Comparison of ENCODE assay signal across 9 cellular contexts in genomic region chr9:91001146-91001611, GRCh38.
A peak's percentile ranks its signal among the peaks of the same experiment; 100 is the strongest.
DNase-seq lines count a peak whose midpoint lies in the region; ATAC-seq and TF ChIP-seq lines count a peak whose summit lies in the region.
"Had no signal": no experiment of that assay in that cellular context is flagged by ENCODE, and none has a peak within 500 bp of the region (broad histone marks: within the 10 kb centered on the region; RNA-seq: fewer than 3 reads in every experiment).

No MANE protein-coding gene starts in this region.

- H3K27ac Mint-ChIP-seq in activated CD8-positive, alpha-beta T cell treated with anti-CD3 and anti-CD28 coated beads for 36 hours, result no peak overlapping the region
- H3K27ac Mint-ChIP-seq in activated CD8-positive, alpha-beta T cell treated with anti-CD3 and anti-CD28 coated beads, Interleukin-2, amount 10 ng/mL, durations not matched to agents 7 days and 5 days, result no peak overlapping the region
- H3K27ac Mint-ChIP-seq in stimulated activated effector memory CD8-positive, alpha-beta T cell treated with anti-CD3 and anti-CD28 coated beads, Interleukin-12 subunit alpha, Interleukin-12 subunit beta, amount 100 ng/mL, for 72 hours, result no peak overlapping the region
- H3K27ac Mint-ChIP-seq in CD8-positive, alpha-beta memory T cell, result no peak overlapping the region
- no peak overlapping the region for H3K27ac Mint-ChIP-seq in endothelial cell (ENCODE audit: unreplicated experiment)

- TF ChIP-seq CTCF in activated CD8-positive, alpha-beta T cell treated with anti-CD3 and anti-CD28 coated beads for 36 hours (IDR thresholded peaks at IDR 0.05), result no peak
- no peak for TF ChIP-seq CTCF in endothelial cell (IDR thresholded peaks at IDR 0.05; ENCODE audit: unreplicated experiment)

- H3K4me3 ChIP-seq in CD8-positive, alpha-beta memory T cell (ENCODE audit: low read length), result no peak overlapping the region
- H3K4me3 ChIP-seq: BLaER1 treated with 17β-estradiol and CSF1 and Interleukin-3, amounts not matched to agents 10 nM and 100 nM had no signal

- CTCF ChIA-PET in activated CD8-positive, alpha-beta T cell treated with anti-CD3 and anti-CD28 coated beads for 36 hours (lab: Charles Lee), result interaction anchor here (1.6 kb wide), 1 partner anchor 16 kb away, joined by 4 read pairs; no protein-coding TSS in a partner anchor
- CTCF ChIA-PET in activated CD8-positive, alpha-beta T cell treated with anti-CD3 and anti-CD28 coated beads, Interleukin-2, amount 10 ng/mL, durations not matched to agents 7 days and 5 days (lab: Charles Lee), result no interaction called here
- CTCF ChIA-PET in CD8-positive, alpha-beta memory T cell (lab: Charles Lee), result no interaction called here

- H3K27ac ChIP-seq in CD8-positive, alpha-beta memory T cell (ENCODE audit: low read depth, low read length), result no peak overlapping the region
- H3K27ac ChIP-seq: BLaER1 treated with 17β-estradiol and CSF1 and Interleukin-3, amounts not matched to agents 10 nM and 100 nM had no signal

- no peaks in the 10 kb centered on the region for H3K9me3 Mint-ChIP-seq in activated CD8-positive, alpha-beta T cell treated with anti-CD3 and anti-CD28 coated beads for 36 hours
- no peaks in the 10 kb centered on the region for H3K9me3 Mint-ChIP-seq in activated CD8-positive, alpha-beta T cell treated with anti-CD3 and anti-CD28 coated beads, Interleukin-2, amount 10 ng/mL, durations not matched to agents 7 days and 5 days (ENCODE audit: insufficient read depth)
- no peaks in the 10 kb centered on the region for H3K9me3 Mint-ChIP-seq in stimulated activated effector memory CD8-positive, alpha-beta T cell treated with anti-CD3 and anti-CD28 coated beads, Interleukin-12 subunit alpha, Interleukin-12 subunit beta, amount 100 ng/mL, for 72 hours
- no peaks in the 10 kb centered on the region for H3K9me3 Mint-ChIP-seq in CD8-positive, alpha-beta memory T cell
- no peaks in the 10 kb centered on the region for H3K9me3 Mint-ChIP-seq in endothelial cell (ENCODE audit: unreplicated experiment)

- no peak overlapping the region for H3K4me3 Mint-ChIP-seq in activated CD8-positive, alpha-beta T cell treated with anti-CD3 and anti-CD28 coated beads for 36 hours
- H3K4me3 Mint-ChIP-seq in activated CD8-positive, alpha-beta T cell treated with anti-CD3 and anti-CD28 coated beads, Interleukin-2, amount 10 ng/mL, durations not matched to agents 7 days and 5 days, result no peak overlapping the region
- no peak overlapping the region for H3K4me3 Mint-ChIP-seq in stimulated activated effector memory CD8-positive, alpha-beta T cell treated with anti-CD3 and anti-CD28 coated beads, Interleukin-12 subunit alpha, Interleukin-12 subunit beta, amount 100 ng/mL, for 72 hours
- H3K4me3 Mint-ChIP-seq in CD8-positive, alpha-beta memory T cell, result no peak overlapping the region
- no peak overlapping the region for H3K4me3 Mint-ChIP-seq in endothelial cell (ENCODE audit: unreplicated experiment)

- H3K27me3 ChIP-seq in CD8-positive, alpha-beta memory T cell (ENCODE audit: insufficient read depth, low read length, poor library complexity, severe bottlenecking), result no peaks in the 10 kb centered on the region
- H3K27me3 ChIP-seq: BLaER1 treated with 17β-estradiol and CSF1 and Interleukin-3, amounts not matched to agents 10 nM and 100 nM had no signal

- no peaks in the 10 kb centered on the region for H3K36me3 ChIP-seq in CD8-positive, alpha-beta memory T cell (ENCODE audit: insufficient read depth, low read length)
- H3K36me3 ChIP-seq: BLaER1 treated with 17β-estradiol and CSF1 and Interleukin-3, amounts not matched to agents 10 nM and 100 nM had no signal

- ATAC-seq in activated CD8-positive, alpha-beta T cell treated with anti-CD3 and anti-CD28 coated beads for 36 hours, result peak; percentile 60
- ATAC-seq in activated CD8-positive, alpha-beta T cell treated with anti-CD3 and anti-CD28 coated beads, Interleukin-2, amount 10 ng/mL, durations not matched to agents 7 days and 5 days, result no peak
- ATAC-seq in stimulated activated effector memory CD8-positive, alpha-beta T cell treated with anti-CD3 and anti-CD28 coated beads, Interleukin-12 subunit alpha, Interleukin-12 subunit beta, amount 100 ng/mL, for 72 hours, result peak; percentile 39

- POLR2A ChIA-PET in activated CD8-positive, alpha-beta T cell treated with anti-CD3 and anti-CD28 coated beads for 36 hours (lab: Charles Lee), result interaction anchor here (0.6 kb wide), 1 partner anchor 555 kb away, joined by 3 read pairs; no protein-coding TSS in a partner anchor
- POLR2A ChIA-PET in activated CD8-positive, alpha-beta T cell treated with anti-CD3 and anti-CD28 coated beads, Interleukin-2, amount 10 ng/mL, durations not matched to agents 7 days and 5 days (lab: Charles Lee), result no interaction called here
- POLR2A ChIA-PET in CD8-positive, alpha-beta memory T cell (lab: Charles Lee), result no interaction called here

- no peaks in the 10 kb centered on the region for H3K27me3 Mint-ChIP-seq in activated CD8-positive, alpha-beta T cell treated with anti-CD3 and anti-CD28 coated beads for 36 hours
- H3K27me3 Mint-ChIP-seq in activated CD8-positive, alpha-beta T cell treated with anti-CD3 and anti-CD28 coated beads, Interleukin-2, amount 10 ng/mL, durations not matched to agents 7 days and 5 days (ENCODE audit: low read depth), result no peaks in the 10 kb centered on the region
- peaks cover 9 to 11% of the 10 kb centered on the region in 2 donors for H3K27me3 Mint-ChIP-seq in CD8-positive, alpha-beta memory T cell
- no peaks in the 10 kb centered on the region for H3K27me3 Mint-ChIP-seq in endothelial cell (ENCODE audit: unreplicated experiment)

- H3K4me1 ChIP-seq in CD8-positive, alpha-beta memory T cell (ENCODE audit: insufficient read depth, low read length), result no peaks in the 10 kb centered on the region

- no peaks in the 10 kb centered on the region for H3K9me3 ChIP-seq in CD8-positive, alpha-beta memory T cell (ENCODE audit: low read length)

- peaks cover 8% of the 10 kb centered on the region for H3K4me1 Mint-ChIP-seq in activated CD8-positive, alpha-beta T cell treated with anti-CD3 and anti-CD28 coated beads for 36 hours (ENCODE audit: low read depth)
- no peaks in the 10 kb centered on the region for H3K4me1 Mint-ChIP-seq in activated CD8-positive, alpha-beta T cell treated with anti-CD3 and anti-CD28 coated beads, Interleukin-2, amount 10 ng/mL, durations not matched to agents 7 days and 5 days (ENCODE audit: low read depth)
- H3K4me1 Mint-ChIP-seq in stimulated activated effector memory CD8-positive, alpha-beta T cell treated with anti-CD3 and anti-CD28 coated beads, Interleukin-12 subunit alpha, Interleukin-12 subunit beta, amount 100 ng/mL, for 72 hours, result no peaks in the 10 kb centered on the region
- H3K4me1 Mint-ChIP-seq in CD8-positive, alpha-beta memory T cell, result no peaks in the 10 kb centered on the region
- no peaks in the 10 kb centered on the region for H3K4me1 Mint-ChIP-seq in endothelial cell (ENCODE audit: unreplicated experiment)

- DNase-seq in activated CD8-positive, alpha-beta T cell treated with anti-CD3 and anti-CD28 coated beads for 36 hours, result no peak
- no peak for DNase-seq in activated CD8-positive, alpha-beta T cell treated with anti-CD3 and anti-CD28 coated beads, Interleukin-2, amount 10 ng/mL, durations not matched to agents 7 days and 5 days
- peak; percentile 74 for DNase-seq in NCI-H2171 (lab: John Stamatoyannopoulos, UW)
- peak; percentile 42 for DNase-seq in dermis blood vessel endothelial cell
- no peak for DNase-seq in stimulated activated effector memory CD8-positive, alpha-beta T cell treated with anti-CD3 and anti-CD28 coated beads, Interleukin-12 subunit alpha, Interleukin-12 subunit beta, amount 100 ng/mL, for 72 hours (ENCODE audit: low spot score in 2 of 2)
- DNase-seq in NCI-H446 treated with DMSO at 0.1 percent for 48 hours (lab: John Stamatoyannopoulos, UW), result no peak
- no peak for DNase-seq in CD8-positive, alpha-beta memory T cell
- DNase-seq in endothelial cell (ENCODE audit: low spot score), result no peak

- H3K36me3 Mint-ChIP-seq in activated CD8-positive, alpha-beta T cell treated with anti-CD3 and anti-CD28 coated beads for 36 hours (ENCODE audit: low read depth), result no peaks in the 10 kb centered on the region
- H3K36me3 Mint-ChIP-seq in activated CD8-positive, alpha-beta T cell treated with anti-CD3 and anti-CD28 coated beads, Interleukin-2, amount 10 ng/mL, durations not matched to agents 7 days and 5 days (ENCODE audit: low read depth), result no peaks in the 10 kb centered on the region
- H3K36me3 Mint-ChIP-seq in stimulated activated effector memory CD8-positive, alpha-beta T cell treated with anti-CD3 and anti-CD28 coated beads, Interleukin-12 subunit alpha, Interleukin-12 subunit beta, amount 100 ng/mL, for 72 hours, result peaks cover 5% of the 10 kb centered on the region
- H3K36me3 Mint-ChIP-seq in CD8-positive, alpha-beta memory T cell, result peaks cover 0 to 2% (median 0%) of the 10 kb centered on the region in 3 donors
- no peaks in the 10 kb centered on the region for H3K36me3 Mint-ChIP-seq in endothelial cell (ENCODE audit: low read depth, unreplicated experiment)

- intact Hi-C loops in activated CD8-positive, alpha-beta T cell treated with anti-CD3 and anti-CD28 coated beads for 36 hours (cut with micrococcal nuclease), result no loop called here

Comparison
In these comparisons a context has a peak if more than half of its experiments do, and no peak if none do; other contexts are left out.
1. DNase-seq: peak in NCI-H2171 (single experiment) and dermis blood vessel endothelial cell (single experiment); none in activated CD8-positive, alpha-beta T cell treated with anti-CD3 and anti-CD28 coated beads for 36 hours (single experiment), activated CD8-positive, alpha-beta T cell treated with anti-CD3 and anti-CD28 coated beads, Interleukin-2, amount 10 ng/mL, durations not matched to agents 7 days and 5 days (single experiment), stimulated activated effector memory CD8-positive, alpha-beta T cell treated with anti-CD3 and anti-CD28 coated beads, Interleukin-12 subunit alpha, Interleukin-12 subunit beta, amount 100 ng/mL, for 72 hours (0 of 2), NCI-H446 treated with DMSO at 0.1 percent for 48 hours (single experiment), CD8-positive, alpha-beta memory T cell (0 of 5) and endothelial cell (single experiment).